ENCODE assay signal across 8 cellular contexts in the genomic region with DNA sequence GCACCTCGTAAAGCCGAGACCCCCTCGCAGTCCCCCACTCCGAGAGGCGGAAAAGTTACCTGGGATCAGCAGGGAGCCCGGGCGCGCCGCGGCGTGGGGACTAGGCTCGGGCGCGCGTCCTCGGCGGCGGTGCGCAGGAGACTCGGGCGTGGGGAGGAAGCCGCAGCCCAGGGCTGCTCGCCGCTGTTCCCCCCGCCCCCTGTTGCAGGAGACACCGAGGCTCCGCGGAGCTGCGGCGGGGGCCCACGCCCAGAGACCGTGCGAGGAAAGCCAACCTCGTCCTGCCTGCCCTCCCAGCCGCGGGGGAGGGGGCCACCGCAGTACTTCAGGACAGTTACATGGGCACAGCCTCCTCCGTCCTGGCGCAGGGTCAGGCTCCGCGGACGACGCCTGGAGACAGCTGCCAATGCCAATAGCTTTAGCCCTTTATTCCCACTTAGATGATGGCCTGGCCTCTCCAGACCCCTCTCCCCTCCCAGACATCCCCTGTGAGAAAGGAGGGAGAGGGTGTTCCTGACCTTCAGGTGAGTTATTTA. TPM values are rescaled to one million over a fixed set of nuclear protein-coding genes. Genes with fewer than 3 reads are reported as not detected.
DNase-seq lines count a peak whose midpoint lies in the region; ATAC-seq, FAIRE-seq and TF ChIP-seq lines count a peak whose summit lies in the region.

Gene EPB41L3 (minus strand): TSS at position 144 of the 536 bp plus-strand sequence. CDS start 54,814 bp downstream, outside the sequence.

- 0 to 1% (median 0%) methylated on average over 16 to 43 of the region's 43 CpGs for WGBS in heart left ventricle, 4 donors
- 0 to 1% methylated on average over 19 to 43 of the region's 43 CpGs for WGBS in pancreas, 2 donors

- peak; percentile 32 for DNase-seq in NCI-H1092 treated with DMSO at 0.1 percent for 48 hours (lab: John Stamatoyannopoulos, UW)
- DNase-seq in NCI-H1092 (lab: John Stamatoyannopoulos, UW) = no peak
- DNase-seq in activated T-helper 1 cell treated with anti-CD3 and anti-CD28 coated beads, Interleukin-12 subunit alpha, Interleukin-12 subunit beta, Interleukin-2, Interleukin-4 antibody, amounts not matched to agents 30 ng/mL and 10 ng/mL and 1 ng/mL, durations not matched to agents 14 hours and 24 hours and 36 hours (ENCODE audit: low spot score) = no peak
- DNase-seq in heart left ventricle = peak; percentile 37 to 78 (median 65)
- peak in 4 of 6 donors; percentile 28 to 76 (median 54) for DNase-seq in pancreas
- no peak for DNase-seq in activated CD8-positive, alpha-beta memory T cell treated with anti-CD3 and anti-CD28 coated beads, Interleukin-2, amount 50 U/mL, for 4 hours

- no peak within 1 kb of the TSS for H3K27ac Mint-ChIP-seq in activated T-helper 1 cell treated with anti-CD3 and anti-CD28 coated beads, Interleukin-12 subunit alpha, Interleukin-12 subunit beta, Interleukin-2, Interleukin-4 antibody, amounts not matched to agents 30 ng/mL and 10 ng/mL and 1 ng/mL, durations not matched to agents 14 hours and 24 hours and 36 hours

- H3K9me3 Mint-ChIP-seq in activated T-helper 1 cell treated with anti-CD3 and anti-CD28 coated beads, Interleukin-12 subunit alpha, Interleukin-12 subunit beta, Interleukin-2, Interleukin-4 antibody, amounts not matched to agents 30 ng/mL and 10 ng/mL and 1 ng/mL, durations not matched to agents 14 hours and 24 hours and 36 hours = no peaks in the 10 kb centered on the region

- peak within 1 kb of the TSS; percentile 25 to 72 (median 61) for H3K4me3 ChIP-seq in heart left ventricle
- peak within 1 kb of the TSS; percentile 40 to 57 (median 47) for H3K4me3 ChIP-seq in pancreas

- H3K4me1 Mint-ChIP-seq in activated T-helper 1 cell treated with anti-CD3 and anti-CD28 coated beads, Interleukin-12 subunit alpha, Interleukin-12 subunit beta, Interleukin-2, Interleukin-4 antibody, amounts not matched to agents 30 ng/mL and 10 ng/mL and 1 ng/mL, durations not matched to agents 14 hours and 24 hours and 36 hours (ENCODE audit: low read depth) = no peaks in the 10 kb centered on the region

- FAIRE-seq in pancreas (lab: Jason Lieb, UNC) = no peak

- H3K36me3 Mint-ChIP-seq in activated T-helper 1 cell treated with anti-CD3 and anti-CD28 coated beads, Interleukin-12 subunit alpha, Interleukin-12 subunit beta, Interleukin-2, Interleukin-4 antibody, amounts not matched to agents 30 ng/mL and 10 ng/mL and 1 ng/mL, durations not matched to agents 14 hours and 24 hours and 36 hours (ENCODE audit: low read depth) = no peaks in the 10 kb centered on the region

- H3K27me3 ChIP-seq in heart left ventricle (peaks cover 0 to 21% (median 10%) of the 10 kb centered on the region in 9 donors), pancreas (no peaks in the 10 kb centered on the region)

- H3K4me1 ChIP-seq in heart left ventricle = peaks cover 0 to 28% (median 0%) of the 10 kb centered on the region in 12 donors
- no peaks in the 10 kb centered on the region for H3K4me1 ChIP-seq in pancreas

- H3K9me3 ChIP-seq in heart left ventricle (no peaks in the 10 kb centered on the region), pancreas (no peaks in the 10 kb centered on the region)

- TF ChIP-seq CTCF in heart left ventricle (IDR thresholded peaks at IDR 0.05) = no peak
- TF ChIP-seq CTCF in pancreas (IDR thresholded peaks at IDR 0.05) = no peak

- H3K4me3 Mint-ChIP-seq in activated T-helper 1 cell treated with anti-CD3 and anti-CD28 coated beads, Interleukin-12 subunit alpha, Interleukin-12 subunit beta, Interleukin-2, Interleukin-4 antibody, amounts not matched to agents 30 ng/mL and 10 ng/mL and 1 ng/mL, durations not matched to agents 14 hours and 24 hours and 36 hours = peak within 1 kb of the TSS; percentile 12

- H3K36me3 ChIP-seq in heart left ventricle (no peaks in the 10 kb centered on the region), pancreas (no peaks in the 10 kb centered on the region)

- intact Hi-C loops in activated T-helper 1 cell treated with anti-CD3 and anti-CD28 coated beads, Interleukin-12 subunit alpha, Interleukin-12 subunit beta, Interleukin-2, Interleukin-4 antibody, amounts not matched to agents 30 ng/mL and 10 ng/mL and 1 ng/mL, durations not matched to agents 14 hours and 24 hours and 36 hours (cut with micrococcal nuclease) = loop anchor here (10.0 kb wide), 2 partner anchors 89 to 119 kb away; no protein-coding TSS in a partner anchor
- intact Hi-C loops in heart left ventricle (cut with DNase I) (loop anchor here in 5 of 10 donors (10.0 kb wide), 2 partner anchors 89 to 119 kb away; no protein-coding TSS in a partner anchor), pancreas (cut with DNase I) (no loop called here)

- H3K27ac ChIP-seq in heart left ventricle (peak within 1 kb of the TSS in 10 of 12 donors; percentile 6 to 90 (median 66)), pancreas (peak within 1 kb of the TSS in 2 of 4 donors; percentile 27 to 57)

- peaks cover 49% of the 10 kb centered on the region for H3K27me3 Mint-ChIP-seq in activated T-helper 1 cell treated with anti-CD3 and anti-CD28 coated beads, Interleukin-12 subunit alpha, Interleukin-12 subunit beta, Interleukin-2, Interleukin-4 antibody, amounts not matched to agents 30 ng/mL and 10 ng/mL and 1 ng/mL, durations not matched to agents 14 hours and 24 hours and 36 hours (ENCODE audit: insufficient read depth)

- ATAC-seq in heart left ventricle (peak; percentile 30 to 87 (median 80)), pancreas (peak; percentile 38 to 79 (median 78)), GM19463 (IDR thresholded peaks at IDR 0.05; ENCODE audit: unreplicated experiment) (no peak), HG02885 (IDR thresholded peaks at IDR 0.05; ENCODE audit: poor library complexity, unreplicated experiment) (no peak)

- no peak for TF ChIP-seq POLR2A in heart left ventricle (IDR thresholded peaks at IDR 0.05)

RNA-seq across cellular contexts. Expression of gene EPB41L3, which starts in this region (rescaled TPM):
- 1.7 and 2.7 TPM in 2 replicates for total RNA-seq in activated T-helper 1 cell treated with anti-CD3 and anti-CD28 coated beads, Interleukin-12 subunit alpha, Interleukin-12 subunit beta, Interleukin-2, Interleukin-4 antibody, amounts not matched to agents 30 ng/mL and 10 ng/mL and 1 ng/mL, durations not matched to agents 14 hours and 24 hours and 36 hours
- total RNA-seq in heart left ventricle (10 to 100 TPM in 3 of 9 donors, 1 to 10 TPM in 6; 5.5 to 45.6 (median 9.1) TPM), pancreas (10 to 100 TPM in 4 of 6 donors, 1 to 10 TPM in 2; 3.8 to 17.0 (median 11.1) TPM)
- polyA plus RNA-seq in heart left ventricle (1 to 10 TPM; 2.7 to 5.6 TPM), pancreas (10 to 100 TPM in 1 of 2 donors, 1 to 10 TPM in 1; 7.7 to 18.3 TPM)

Comparison
In these comparisons a context has a peak if more than half of its experiments do, and no peak if none do; other contexts are left out.
1. DNase-seq: peak in NCI-H1092 treated with DMSO at 0.1 percent for 48 hours (single experiment), heart left ventricle (5 of 5) and pancreas (4 of 6); none in NCI-H1092 (single experiment), activated T-helper 1 cell treated with anti-CD3 and anti-CD28 coated beads, Interleukin-12 subunit alpha, Interleukin-12 subunit beta, Interleukin-2, Interleukin-4 antibody, amounts not matched to agents 30 ng/mL and 10 ng/mL and 1 ng/mL, durations not matched to agents 14 hours and 24 hours and 36 hours (single experiment) and activated CD8-positive, alpha-beta memory T cell treated with anti-CD3 and anti-CD28 coated beads, Interleukin-2, amount 50 U/mL, for 4 hours (single experiment).
2. ATAC-seq: peak in heart left ventricle (4 of 4) and pancreas (4 of 4); none in GM19463 (single experiment) and HG02885 (single experiment).